Comparison of ENCODE assay signal across 21 cellular contexts in the genomic region with DNA sequence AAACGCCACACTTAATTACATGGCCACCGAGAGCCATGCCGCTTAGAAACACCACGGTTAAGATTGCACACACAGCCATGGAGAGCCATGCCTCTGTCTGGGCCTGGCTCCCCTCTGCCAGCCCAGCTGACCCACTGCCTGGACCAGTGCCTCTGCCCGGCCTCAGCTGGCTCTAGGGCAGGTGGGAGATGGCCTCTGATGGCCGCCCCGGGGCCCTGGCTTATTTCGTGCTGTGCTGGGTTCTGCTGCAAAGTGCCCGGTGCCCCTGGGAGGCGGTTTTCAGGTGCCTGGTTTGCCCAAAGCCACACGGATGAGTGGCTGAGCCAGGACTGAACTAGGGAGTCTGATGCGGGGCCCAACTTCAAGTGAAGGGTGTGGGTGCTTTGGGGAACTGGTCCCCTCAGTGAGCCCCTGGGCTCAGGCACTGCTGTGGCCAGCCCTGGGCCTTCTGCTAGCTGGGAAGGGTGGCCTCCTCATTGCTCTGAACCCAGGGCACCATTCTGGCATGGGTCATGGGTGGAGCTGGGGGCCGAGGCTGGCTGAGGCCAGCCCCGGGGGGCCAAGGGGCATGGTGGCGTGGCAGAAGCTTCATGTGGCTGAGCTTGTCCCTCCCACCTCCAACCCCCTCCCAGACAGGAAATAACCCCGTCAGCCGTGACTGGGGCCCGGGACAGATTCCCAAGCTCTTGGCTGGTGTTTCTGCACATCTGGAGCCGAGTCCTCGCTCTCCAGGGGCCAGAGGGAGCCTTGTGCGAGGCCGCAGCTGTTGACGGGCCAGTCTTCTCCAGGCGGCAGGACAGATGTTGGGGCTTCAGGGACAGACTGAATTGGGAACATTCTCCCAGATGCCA. TPM values are rescaled to one million over a fixed set of nuclear protein-coding genes. Genes with fewer than 3 reads are reported as not detected.
A peak's percentile ranks its signal among the peaks of the same experiment; 100 is the strongest.
DNase-seq lines count a peak whose midpoint lies in the region; ATAC-seq and TF ChIP-seq lines count a peak whose summit lies in the region.
"Had no signal": no experiment of that assay in that cellular context is flagged by ENCODE, and none has a peak within 500 bp of the region (broad histone marks: within the 10 kb centered on the region; RNA-seq: fewer than 3 reads in every experiment).

No MANE protein-coding gene starts in this region.

- POLR2A ChIA-PET in WTC11 (lab: Charles Lee) = interaction anchor here (0.7 to 0.9 kb wide), 2 partner anchors 16 to 130 kb away, joined by 3 read pairs; no protein-coding TSS in a partner anchor
- POLR2A ChIA-PET in PC-3 (lab: Charles Lee; ENCODE audit: unreplicated experiment) = no interaction called here

- H3K79me2 ChIP-seq in PC-3 (ENCODE audit: low read length) = peaks cover 24% of the 10 kb centered on the region

- no peak overlapping the region for H3K4me3 Mint-ChIP-seq in WTC11
- H3K4me3 Mint-ChIP-seq: activated CD8-positive, alpha-beta memory T cell treated with anti-CD3 and anti-CD28 coated beads, Interleukin-2, amount 10 ng/mL, durations not matched to agents 7 days and 5 days had no signal

- ATAC-seq in WTC11 (no peak), left cardiac atrium (peak; percentile 43 to 47), PC-3 (no peak)
- ATAC-seq: activated CD8-positive, alpha-beta memory T cell treated with anti-CD3 and anti-CD28 coated beads, Interleukin-2, amount 10 ng/mL, durations not matched to agents 7 days and 5 days; body of pancreas; Panc1; T-cell had no signal

- H3K27me3 Mint-ChIP-seq in WTC11 (ENCODE audit: low read depth) = peaks cover 21% of the 10 kb centered on the region

- no peaks in the 10 kb centered on the region for H3K36me3 ChIP-seq in ovary
- H3K36me3 ChIP-seq in PC-3 (ENCODE audit: low read depth, low read length) = no peaks in the 10 kb centered on the region
- H3K36me3 ChIP-seq: tibial artery had no signal

- WGBS in ovary, 3 donors = 50 to 59% (median 54%) methylated on average over 24 of the region's 24 CpGs

- no peaks in the 10 kb centered on the region for H3F3A ChIP-seq in PC-3 (ENCODE audit: low read length, unreplicated experiment)

- no peaks in the 10 kb centered on the region for H3K9me3 Mint-ChIP-seq in WTC11
- H3K9me3 Mint-ChIP-seq: T-cell had no signal

- H3K4me1 Mint-ChIP-seq in WTC11 = peaks cover 9% of the 10 kb centered on the region

- H3K9me2 ChIP-seq in PC-3 (replicated peaks; ENCODE audit: low read length) = no peaks in the 10 kb centered on the region

- H3K4me3 ChIP-seq in AG10803 (ENCODE audit: low read length) (no peak overlapping the region; the same call in 1 of the 2 replicates), ovary (no peak overlapping the region), PC-3 (ENCODE audit: low read length) (no peak overlapping the region)
- H3K4me3 ChIP-seq: body of pancreas, tibial artery had no signal

- H4K20me1 ChIP-seq in PC-3 (ENCODE audit: low read length) = peaks cover 6% of the 10 kb centered on the region; the same call in 1 of the 2 replicates

- no peak overlapping the region for H3K4me2 ChIP-seq in PC-3 (ENCODE audit: low read length)

- no peaks in the 10 kb centered on the region for H3K27me3 ChIP-seq in ovary
- H3K27me3 ChIP-seq in PC-3 (ENCODE audit: low read length) = no peaks in the 10 kb centered on the region

- no peak overlapping the region for H2AFZ ChIP-seq in PC-3 (ENCODE audit: low read length)

- BruUV-seq in PC-3 (replicated peaks; lab: Mats Ljungman, UMichigan) = no TSS peak

- CTCF ChIA-PET in WTC11 (lab: Charles Lee) = interaction anchor here (0.9 to 14.8 kb wide), 6 partner anchors 14 to 175 kb away, joined by 3 to 164 read pairs (median 4); no protein-coding TSS in a partner anchor
- CTCF ChIA-PET in PC-3 (lab: Charles Lee) = no interaction called here

- no peak overlapping the region for H3K9ac ChIP-seq in PC-3 (ENCODE audit: low read length)

- H3K4me1 ChIP-seq in ovary (ENCODE audit: insufficient read depth) (peaks cover 23% of the 10 kb centered on the region), PC-3 (ENCODE audit: insufficient read depth, low read length) (peaks cover 33% of the 10 kb centered on the region)

- no peak for TF ChIP-seq POLR2A in ovary (IDR thresholded peaks at IDR 0.05)

- H3K36me3 Mint-ChIP-seq in WTC11 = no peaks in the 10 kb centered on the region
- H3K36me3 Mint-ChIP-seq: activated CD8-positive, alpha-beta memory T cell treated with anti-CD3 and anti-CD28 coated beads, Interleukin-2, amount 10 ng/mL, durations not matched to agents 7 days and 5 days; T-cell had no signal

- intact Hi-C loops in left cardiac atrium (cut with DNase I) (no loop called here), ovary (cut with DNase I) (no loop called here), PC-3 (cut with micrococcal nuclease) (no loop called here)

- no peak for TF ChIP-seq EP300 in ovary (IDR thresholded peaks at IDR 0.05)

- H3K9me3 ChIP-seq in ovary (no peaks in the 10 kb centered on the region), PC-3 (ENCODE audit: low read length) (no peaks in the 10 kb centered on the region)
- H3K9me3 ChIP-seq: body of pancreas, tibial artery had no signal

- TF ChIP-seq CTCF in AG10803 (conservative IDR thresholded peaks at IDR 0.05; ENCODE audit: low read length) (no peak), WTC11 (IDR thresholded peaks at IDR 0.05) (no peak), ovary (IDR thresholded peaks at IDR 0.05) (no peak), PC-3 (conservative IDR thresholded peaks at IDR 0.05; ENCODE audit: low read depth, low read length) (no peak)

- H3K27ac ChIP-seq in ovary (no peak overlapping the region), PC-3 (ENCODE audit: low read length) (no peak overlapping the region)
- H3K27ac ChIP-seq: body of pancreas, tibial artery had no signal

- H3K27ac Mint-ChIP-seq in WTC11 = 0 out of 2 replicates have a peak overlapping the region, but pooled peaks have one; percentile 36
- H3K27ac Mint-ChIP-seq: activated CD8-positive, alpha-beta memory T cell treated with anti-CD3 and anti-CD28 coated beads, Interleukin-2, amount 10 ng/mL, durations not matched to agents 7 days and 5 days; T-cell had no signal

- DNase-seq in AG10803 (ENCODE audit: low read depth) = peak; percentile 75
- no peak for DNase-seq in WTC11 (ENCODE audit: low spot score)
- DNase-seq in left cardiac atrium = peak; percentile 66
- DNase-seq in ovary = peak in 3 of 5 donors; percentile 51 to 63 (median 62)
- DNase-seq in central memory CD4-positive, alpha-beta T cell = no peak
- no peak for DNase-seq in COLO829 (ENCODE audit: low spot score)
- DNase-seq in NCI-H510A (lab: John Stamatoyannopoulos, UW) = no peak
- no peak for DNase-seq in PC-3
- DNase-seq: ACHN; activated CD8-positive, alpha-beta memory T cell treated with anti-CD3 and anti-CD28 coated beads, Interleukin-2, amount 10 ng/mL, durations not matched to agents 7 days and 5 days; activated naive CD4-positive, alpha-beta T cell treated with Interleukin-2 at 50 U/mL for 16 hours; effector CD8-positive, alpha-beta T cell; NCI-H1105; stimulated activated CD4-positive, alpha-beta T cell treated with anti-CD3 and anti-CD28 coated beads, Interleukin-2, amount 100 ng/mL, for 48 hours; T-cell; tibial artery had no signal

TF ChIP-seq in WTC11, 78 proteins besides CTCF, POLR2A, EP300 and RAD21 (continues in another document):
- TF ChIP-seq GRHL2 (CRISPR knock-in tag; IDR thresholded peaks at IDR 0.05; ENCODE audit: insufficient replicate concordance, severe bottlenecking) (no peak), GTF2I (CRISPR knock-in tag; conservative IDR thresholded peaks at IDR 0.05) (no peak), ZBTB43 (CRISPR knock-in tag; IDR thresholded peaks at IDR 0.05) (no peak), FOXJ3 (CRISPR knock-in tag; IDR thresholded peaks at IDR 0.05; ENCODE audit: borderline replicate concordance) (no peak)
- TF ChIP-seq, protein P1, sequence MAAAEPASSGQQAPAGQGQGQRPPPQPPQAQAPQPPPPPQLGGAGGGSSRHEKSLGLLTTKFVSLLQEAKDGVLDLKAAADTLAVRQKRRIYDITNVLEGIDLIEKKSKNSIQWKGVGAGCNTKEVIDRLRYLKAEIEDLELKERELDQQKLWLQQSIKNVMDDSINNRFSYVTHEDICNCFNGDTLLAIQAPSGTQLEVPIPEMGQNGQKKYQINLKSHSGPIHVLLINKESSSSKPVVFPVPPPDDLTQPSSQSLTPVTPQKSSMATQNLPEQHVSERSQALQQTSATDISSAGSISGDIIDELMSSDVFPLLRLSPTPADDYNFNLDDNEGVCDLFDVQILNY (CRISPR knock-in tag; IDR thresholded peaks at IDR 0.05) = no peak

RNA-seq across cellular contexts. Expression of gene GPR153, which starts 1.9 kb away (rescaled TPM):
- total RNA-seq in WTC11 (2021) (13.4 to 14.8 TPM (median 14.6 TPM) in 3 replicates), left cardiac atrium (10 to 100 TPM in 1 of 2 donors, 1 to 10 TPM in 1; 9.7 to 10.5 TPM), ovary (10 to 100 TPM in 5 of 7 donors, 1 to 10 TPM in 2; 6.0 to 42.0 (median 17.8) TPM), PC-3 (2014; rRNA removed) (98.7 and 113 TPM in 2 replicates)
- polyA plus RNA-seq in ovary = 10 to 100 TPM in 1 of 2 donors, 1 to 10 TPM in 1; 4.2 to 11.0 TPM

RNA-seq across cellular contexts. Expression of gene HES3, which starts 18.8 kb away (rescaled TPM):
- total RNA-seq in WTC11 (2021) = 74.7 to 78.7 TPM (median 78.3 TPM) in 3 replicates
- total RNA-seq in left cardiac atrium = not detected
- total RNA-seq in ovary = not detected
- polyA plus RNA-seq in ovary = not detected
- not detected in 2 replicates for total RNA-seq in PC-3 (2014; rRNA removed)
- total RNA-seq: activated CD8-positive, alpha-beta memory T cell treated with anti-CD3 and anti-CD28 coated beads, Interleukin-2, amount 10 ng/mL, durations not matched to agents 7 days and 5 days; body of pancreas; glomerular endothelial cell; pulmonary artery endothelial cell; T-cell had no signal
- polyA plus RNA-seq: keratinocyte had no signal

RNA-seq across cellular contexts. Expression of gene ICMT, which starts 27.0 kb away (rescaled TPM):
- total RNA-seq in WTC11 (2021) (105 to 113 TPM (median 107 TPM) in 3 replicates), left cardiac atrium (10 to 100 TPM; 56.9 to 61.1 TPM), ovary (10 to 100 TPM; 13.2 to 39.3 (median 29.9) TPM), PC-3 (2014; rRNA removed) (210 and 215 TPM in 2 replicates)
- polyA plus RNA-seq in ovary = 10 to 100 TPM; 14.8 to 57.9 TPM

RNA-seq across cellular contexts. Expression of gene RNF207, which starts 56.9 kb away (rescaled TPM):
- 9.2 to 14.0 TPM (median 12.9 TPM) in 3 replicates for total RNA-seq in WTC11 (2021)
- total RNA-seq in left cardiac atrium = 10 to 100 TPM; 35.8 to 38.3 TPM
- total RNA-seq in ovary = 10 to 100 TPM in 2 of 7 donors, 1 to 10 TPM in 5; 2.3 to 24.4 (median 7.8) TPM
- 1 to 10 TPM; 2.0 to 3.0 TPM for polyA plus RNA-seq in ovary
- 95.4 and 128 TPM in 2 replicates for total RNA-seq in PC-3 (2014; rRNA removed)

Comparison
In these comparisons a context has a peak if more than half of its experiments do, and no peak if none do; other contexts are left out.
1. DNase-seq: peak in AG10803 (single experiment), left cardiac atrium (single experiment) and ovary (3 of 5); none in WTC11 (single experiment), central memory CD4-positive, alpha-beta T cell (single experiment), COLO829 (single experiment), NCI-H510A (single experiment) and PC-3 (single experiment).
2. ATAC-seq: peak in left cardiac atrium (2 of 2); none in WTC11 (single experiment) and PC-3 (single experiment).
3. RNA of gene HES3, which starts 18.8 kb away (total RNA-seq): 74.7 to 78.7 TPM in WTC11; not detected in left cardiac atrium, not detected in ovary and not detected in PC-3; every median in the first group is over 10 times any median in the second.